Comparison of ENCODE assay signal across 8 cellular contexts in genomic region chr5:170070556-170071412, GRCh38. TPM values are rescaled to one million over a fixed set of nuclear protein-coding genes. Genes with fewer than 3 reads are reported as not detected.
DNase-seq lines count a peak whose midpoint lies in the region; ATAC-seq and TF ChIP-seq lines count a peak whose summit lies in the region.

No MANE protein-coding gene starts in this region.

- in situ Hi-C loops in GM13977 (cut with MboI; ENCODE audit: low pct_unique_long_range_greater_than_20kb, low sequenced_read_pairs, unreplicated experiment) = no loop called here

- 41% methylated on average over 14 of the region's 14 CpGs for WGBS in right cardiac atrium

- no peaks in the 10 kb centered on the region for H3K9me3 ChIP-seq in right cardiac atrium (ENCODE audit: control insufficient read depth, low read length)

- TF ChIP-seq CTCF in AG04449 (IDR thresholded peaks at IDR 0.05; ENCODE audit: insufficient read depth, low read length, missing control alignments) (peak; percentile 79), GM13977 (IDR thresholded peaks at IDR 0.05; ENCODE audit: extremely low read depth, insufficient read depth, missing control alignments) (peak; percentile 50), WI38 (IDR thresholded peaks at IDR 0.05; ENCODE audit: low read depth, low read length) (peak; percentile 68)

- no peaks in the 10 kb centered on the region for H3K27me3 ChIP-seq in right cardiac atrium (ENCODE audit: control insufficient read depth, insufficient read depth)

- H3K4me3 ChIP-seq in AG04449 (ENCODE audit: low read depth, low read length) (no peak overlapping the region), WI38 (ENCODE audit: low read depth, low read length) (no peak overlapping the region), right cardiac atrium (ENCODE audit: low read length) (no peak overlapping the region)

- ATAC-seq in right cardiac atrium (peak; percentile 58 to 61), HG03565 (IDR thresholded peaks at IDR 0.05; ENCODE audit: unreplicated experiment) (no peak), GM18517 (IDR thresholded peaks at IDR 0.05; ENCODE audit: unreplicated experiment) (no peak)

- H3K4me1 ChIP-seq in right cardiac atrium (ENCODE audit: control insufficient read depth, insufficient read depth, low read length) = no peaks in the 10 kb centered on the region

- intact Hi-C loops in right cardiac atrium (cut with DNase I) = loop anchor here in 1 of 4 donors (10.0 kb wide), 1 partner anchor 376 kb away; no protein-coding TSS in a partner anchor

- POLR2A ChIA-PET in AG04449 (lab: Yijun Ruan, JAX) = no interaction called here

- DNase-seq in AG04449 (ENCODE audit: low read depth, low spot score) = no peak
- no peak for DNase-seq in GM13977 (ENCODE audit: low spot score)
- DNase-seq in right cardiac atrium = peak in 2 of 3 donors; percentile 66 to 78
- peak; percentile 7 to 14 for DNase-seq in stimulated activated CD4-positive, alpha-beta T cell treated with anti-CD3 and anti-CD28 coated beads, Interleukin-2, amount 100 ng/mL, for 48 hours
- no peak for DNase-seq in kidney glomerular epithelial cell (lab: John Stamatoyannopoulos, UW)

- CTCF ChIA-PET in AG04449 (lab: Yijun Ruan, JAX) = interaction anchor here (0.5 to 3.0 kb wide), 53 partner anchors 9 to 1806 kb away, joined by 3 to 60 read pairs (median 4); partner anchors contain the start of gene INSYN2B

- H3K27ac ChIP-seq in right cardiac atrium (ENCODE audit: low read length) = no peak overlapping the region

RNA-seq across cellular contexts. Expression of gene FOXI1, which starts 34.9 kb away (rescaled TPM):
- total RNA-seq in right cardiac atrium = not detected
- polyA plus RNA-seq in right cardiac atrium = not detected

Comparison
In these comparisons a context has a peak if more than half of its experiments do, and no peak if none do; other contexts are left out.
1. DNase-seq: peak in right cardiac atrium (2 of 3) and stimulated activated CD4-positive, alpha-beta T cell treated with anti-CD3 and anti-CD28 coated beads, Interleukin-2, amount 100 ng/mL, for 48 hours (2 of 2); none in AG04449 (single experiment), GM13977 (single experiment) and kidney glomerular epithelial cell (single experiment).
2. ATAC-seq: peak in right cardiac atrium (2 of 2); none in HG03565 (single experiment) and GM18517 (single experiment).
3. Peak in every context shown above with its lines, with median percentiles within 50 percentile points of each other: CTCF ChIP-seq.